13 cellular contexts compared by ENCODE assay signal in the genomic region with DNA sequence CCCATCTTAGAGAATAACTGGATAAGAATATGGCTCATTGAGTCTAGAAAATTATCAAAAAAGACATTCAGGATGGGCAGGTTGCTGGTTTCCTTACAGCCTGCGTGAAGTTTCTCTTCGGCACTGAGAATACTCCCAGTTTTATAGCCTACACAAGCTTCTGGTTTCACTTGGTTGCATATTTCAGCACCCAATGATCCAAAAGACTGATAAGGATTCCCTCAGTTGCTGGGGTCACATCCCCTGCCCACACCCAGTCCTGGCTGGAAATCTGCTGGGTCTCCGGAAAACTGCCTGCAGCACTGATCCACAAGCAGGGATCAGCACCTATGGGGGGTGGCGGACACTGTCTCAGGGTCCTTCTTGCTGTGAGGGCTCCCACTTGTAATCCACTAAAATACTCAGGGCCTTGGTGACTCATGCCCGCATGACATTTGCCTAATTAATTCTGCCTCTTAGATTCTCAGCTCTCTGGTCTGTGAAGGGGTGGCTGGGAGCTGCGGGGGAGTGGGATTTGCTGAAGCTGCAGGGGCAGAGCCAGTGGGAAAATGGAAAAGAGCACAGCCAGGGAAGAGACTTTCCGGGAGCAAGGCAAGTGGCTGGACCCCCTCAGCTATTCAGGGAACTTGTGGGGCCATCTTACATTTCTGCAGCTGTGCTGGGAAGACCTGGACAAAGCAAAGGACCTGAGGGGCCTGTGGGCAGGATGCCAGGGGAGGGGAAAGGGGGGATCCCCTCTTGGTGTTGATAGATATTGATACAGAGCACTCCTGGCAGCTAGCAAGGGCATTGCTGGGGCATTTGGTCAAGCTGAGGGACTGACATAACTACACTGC.
"Had no signal": no experiment of that assay in that cellular context is flagged by ENCODE, and none has a peak within 500 bp of the region (broad histone marks: within the 10 kb centered on the region; RNA-seq: fewer than 3 reads in every experiment).

No MANE protein-coding gene starts in this region.

- H3K4me3 ChIP-seq: esophagus squamous epithelium, prostate gland, sigmoid colon, upper lobe of left lung had no signal

- H3K4me1 ChIP-seq: esophagus squamous epithelium, prostate gland, sigmoid colon, upper lobe of left lung had no signal

- H3K4me3 Mint-ChIP-seq: activated CD4-positive, alpha-beta memory T cell treated with anti-CD3 and anti-CD28 coated beads, Interleukin-2, amount 10 ng/mL, durations not matched to agents 7 days and 5 days; activated naive CD8-positive, alpha-beta T cell; naive B cell had no signal

- H3K36me3 Mint-ChIP-seq: activated naive CD8-positive, alpha-beta T cell; naive B cell had no signal

- H3K9me3 Mint-ChIP-seq: activated CD4-positive, alpha-beta memory T cell treated with anti-CD3 and anti-CD28 coated beads, Interleukin-2, amount 10 ng/mL, durations not matched to agents 7 days and 5 days had no signal

- H3K27ac Mint-ChIP-seq: activated CD4-positive, alpha-beta memory T cell treated with anti-CD3 and anti-CD28 coated beads, Interleukin-2, amount 10 ng/mL, durations not matched to agents 7 days and 5 days; activated naive CD8-positive, alpha-beta T cell; naive B cell had no signal

- H3K27ac ChIP-seq: esophagus squamous epithelium, prostate gland, sigmoid colon, upper lobe of left lung had no signal

- H3K36me3 ChIP-seq: esophagus squamous epithelium, prostate gland, sigmoid colon, upper lobe of left lung had no signal

- H3K27me3 ChIP-seq: sigmoid colon, upper lobe of left lung had no signal

- H3K9me3 ChIP-seq: esophagus squamous epithelium, prostate gland, sigmoid colon had no signal

- H3K4me1 Mint-ChIP-seq: activated CD4-positive, alpha-beta memory T cell treated with anti-CD3 and anti-CD28 coated beads, Interleukin-2, amount 10 ng/mL, durations not matched to agents 7 days and 5 days; naive B cell had no signal

- DNase-seq: activated CD4-positive, alpha-beta memory T cell treated with anti-CD3 and anti-CD28 coated beads, Interleukin-2, amount 10 ng/mL, durations not matched to agents 7 days and 5 days; activated gamma-delta T cell; activated T-cell treated with anti-CD3 and anti-CD28 coated beads, Interleukin-2, amount 50 U/mL, for 48 hours; esophagus squamous epithelium; foreskin fibroblast; kidney; naive B cell; sigmoid colon; stimulated activated CD4-positive, alpha-beta T cell treated with anti-CD3 and anti-CD28 coated beads, Interleukin-12 subunit alpha, Interleukin-12 subunit beta, amount 100 ng/mL, for 4 hours; stimulated activated naive CD4-positive, alpha-beta T cell treated with Interleukin-2 at 50 U/mL for 16 hours; upper lobe of left lung had no signal
